ENCODE assay signal across 26 cellular contexts in the genomic region with DNA sequence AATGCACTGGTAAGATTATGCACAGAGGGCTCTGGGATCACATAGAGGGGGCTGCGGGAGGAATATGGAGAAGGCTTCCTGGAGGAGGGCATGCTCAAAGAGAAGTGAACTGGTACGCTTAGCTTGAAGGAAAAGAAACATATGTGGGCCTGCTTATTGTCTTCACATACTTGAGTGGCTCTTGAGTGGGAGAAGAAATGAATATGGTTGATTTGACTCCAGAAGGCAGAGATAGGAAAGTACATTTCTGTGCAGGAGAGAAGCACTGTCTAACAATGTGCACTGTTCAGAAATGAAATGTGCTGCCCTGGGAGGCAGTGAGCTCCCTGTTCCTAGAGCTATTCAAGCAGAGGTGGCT.
DNase-seq lines count a peak whose midpoint lies in the region; ATAC-seq and TF ChIP-seq lines count a peak whose summit lies in the region.
"Had no signal": no experiment of that assay in that cellular context is flagged by ENCODE, and none has a peak within 500 bp of the region (broad histone marks: within the 10 kb centered on the region; RNA-seq: fewer than 3 reads in every experiment).

No MANE protein-coding gene starts in this region.

- H3K27ac Mint-ChIP-seq in type B pancreatic cell, result no peak overlapping the region
- H3K27ac Mint-ChIP-seq: activated CD8-positive, alpha-beta memory T cell treated with anti-CD3 and anti-CD28 coated beads, Interleukin-2, amount 10 ng/mL, durations not matched to agents 7 days and 5 days; stimulated activated naive CD8-positive, alpha-beta T cell treated with anti-CD3 and anti-CD28 coated beads, Interleukin-15, amount 100 ng/mL, for 72 hours had no signal

- no peak for TF ChIP-seq CTCF in DOHH2 (IDR thresholded peaks at IDR 0.05; ENCODE audit: low read depth, low read length, poor library complexity, severe bottlenecking)
- no peak for TF ChIP-seq CTCF in esophagus squamous epithelium (IDR thresholded peaks at IDR 0.05)
- no peak for TF ChIP-seq CTCF in sigmoid colon (IDR thresholded peaks at IDR 0.05)
- TF ChIP-seq CTCF in Peyer's patch (IDR thresholded peaks at IDR 0.05), result no peak
- no peak for TF ChIP-seq CTCF in type B pancreatic cell (conservative IDR thresholded peaks at IDR 0.05)

- ATAC-seq in GM18868 (IDR thresholded peaks at IDR 0.05; ENCODE audit: unreplicated experiment) (peak; percentile 1), HG03108 (IDR thresholded peaks at IDR 0.05; ENCODE audit: unreplicated experiment) (no peak)
- ATAC-seq: activated CD8-positive, alpha-beta memory T cell treated with anti-CD3 and anti-CD28 coated beads, Interleukin-2, amount 10 ng/mL, durations not matched to agents 7 days and 5 days; stimulated activated naive CD8-positive, alpha-beta T cell treated with anti-CD3 and anti-CD28 coated beads, Interleukin-15, amount 100 ng/mL, for 72 hours had no signal

- no peak for DNase-seq in esophagus squamous epithelium (lab: John Stamatoyannopoulos, UW)
- no peak for DNase-seq in sigmoid colon
- DNase-seq in Peyer's patch, result no peak
- no peak for DNase-seq in DMS53 (lab: John Stamatoyannopoulos, UW)
- no peak for DNase-seq in type B pancreatic cell (ENCODE audit: extremely low spot score, unreplicated experiment)
- DNase-seq: activated B cell treated with CpG ODN at 0.5 μM for 24 hours; activated CD8-positive, alpha-beta memory T cell treated with anti-CD3 and anti-CD28 coated beads, Interleukin-2, amount 10 ng/mL, durations not matched to agents 7 days and 5 days; activated naive CD4-positive, alpha-beta T cell treated with Interleukin-2 at 50 U/mL for 16 hours; brain microvascular endothelial cell; DMS79 treated with DMSO at 0.1 percent for 48 hours; effector CD8-positive, alpha-beta T cell; GM23248; mammary epithelial cell; NCI-H146; NCI-H2171; NCI-H526 treated with DMSO at 0.1 percent for 48 hours; psoas muscle; stimulated activated naive CD8-positive, alpha-beta T cell treated with anti-CD3 and anti-CD28 coated beads, Interleukin-15, amount 100 ng/mL, for 72 hours; T-helper 1 cell; upper lobe of left lung had no signal

- WGBS in esophagus squamous epithelium, 2 donors, result 78 to 84% methylated on average over 2 of the region's 2 CpGs
- WGBS in sigmoid colon, 2 donors, result 85 to 93% methylated on average over 2 of the region's 2 CpGs

- H3K79me2 ChIP-seq in DOHH2 (ENCODE audit: control insufficient read depth, low read length), result no peaks in the 10 kb centered on the region

- H3K4me3 Mint-ChIP-seq in type B pancreatic cell, result no peak overlapping the region
- H3K4me3 Mint-ChIP-seq: activated B cell treated with CpG ODN at 0.5 μM for 24 hours; activated CD8-positive, alpha-beta memory T cell treated with anti-CD3 and anti-CD28 coated beads, Interleukin-2, amount 10 ng/mL, durations not matched to agents 7 days and 5 days; stimulated activated naive CD8-positive, alpha-beta T cell treated with anti-CD3 and anti-CD28 coated beads, Interleukin-15, amount 100 ng/mL, for 72 hours had no signal

- no peaks in the 10 kb centered on the region for H3K9me3 Mint-ChIP-seq in type B pancreatic cell
- H3K9me3 Mint-ChIP-seq: activated B cell treated with CpG ODN at 0.5 μM for 24 hours; stimulated activated naive CD8-positive, alpha-beta T cell treated with anti-CD3 and anti-CD28 coated beads, Interleukin-15, amount 100 ng/mL, for 72 hours had no signal

- no peaks in the 10 kb centered on the region for H3K27me3 ChIP-seq in DOHH2 (ENCODE audit: control insufficient read depth, low read length)
- H3K27me3 ChIP-seq in esophagus squamous epithelium, result no peaks in the 10 kb centered on the region
- H3K27me3 ChIP-seq in sigmoid colon, result no peaks in the 10 kb centered on the region
- H3K27me3 ChIP-seq in Peyer's patch, result no peaks in the 10 kb centered on the region
- H3K27me3 ChIP-seq: brain microvascular endothelial cell, upper lobe of left lung had no signal

- peaks cover 55% of the 10 kb centered on the region for H3K4me1 ChIP-seq in DOHH2 (ENCODE audit: control insufficient read depth, low read length)
- peaks cover 0 to 54% (median 29%) of the 10 kb centered on the region in 3 donors for H3K4me1 ChIP-seq in esophagus squamous epithelium
- H3K4me1 ChIP-seq in sigmoid colon, result peaks cover 0 to 72% (median 67%) of the 10 kb centered on the region in 4 donors
- peaks cover 0 to 24% (median 8%) of the 10 kb centered on the region in 4 donors for H3K4me1 ChIP-seq in Peyer's patch
- H3K4me1 ChIP-seq: psoas muscle had no signal

- H3F3A ChIP-seq in DOHH2 (ENCODE audit: control insufficient read depth, insufficient read depth), result no peaks in the 10 kb centered on the region

- peaks cover 20% of the 10 kb centered on the region for H3K36me3 Mint-ChIP-seq in type B pancreatic cell
- H3K36me3 Mint-ChIP-seq: activated CD8-positive, alpha-beta memory T cell treated with anti-CD3 and anti-CD28 coated beads, Interleukin-2, amount 10 ng/mL, durations not matched to agents 7 days and 5 days had no signal

- H3K9me2 ChIP-seq in DOHH2 (replicated peaks; ENCODE audit: control insufficient read depth, low read length), result no peaks in the 10 kb centered on the region

- 0 out of 2 replicates have a peak overlapping the region, but pooled peaks have one; percentile 6 for H3K4me3 ChIP-seq in DOHH2 (ENCODE audit: low read length)
- H3K4me3 ChIP-seq in esophagus squamous epithelium, result no peak overlapping the region
- H3K4me3 ChIP-seq in sigmoid colon, result no peak overlapping the region
- no peak overlapping the region for H3K4me3 ChIP-seq in Peyer's patch
- H3K4me3 ChIP-seq: GM23248, psoas muscle, upper lobe of left lung had no signal

- H3K9me3 ChIP-seq in DOHH2 (ENCODE audit: control insufficient read depth, insufficient read depth, low read length), result no peaks in the 10 kb centered on the region
- no peaks in the 10 kb centered on the region for H3K9me3 ChIP-seq in esophagus squamous epithelium
- no peaks in the 10 kb centered on the region for H3K9me3 ChIP-seq in sigmoid colon
- H3K9me3 ChIP-seq in Peyer's patch, result no peaks in the 10 kb centered on the region
- H3K9me3 ChIP-seq: psoas muscle, upper lobe of left lung had no signal

- H3K27me3 Mint-ChIP-seq in type B pancreatic cell, result no peaks in the 10 kb centered on the region

- TF ChIP-seq EP300 in sigmoid colon (IDR thresholded peaks at IDR 0.05), result no peak

- no peaks in the 10 kb centered on the region for H4K20me1 ChIP-seq in DOHH2 (ENCODE audit: control insufficient read depth, insufficient read depth, low read depth, low read length)

- no peaks in the 10 kb centered on the region for H3K36me3 ChIP-seq in DOHH2 (ENCODE audit: control insufficient read depth, low read length)
- H3K36me3 ChIP-seq in esophagus squamous epithelium, result peaks cover 4 to 37% (median 5%) of the 10 kb centered on the region in 3 donors
- H3K36me3 ChIP-seq in sigmoid colon, result peaks cover 9 to 71% (median 16%) of the 10 kb centered on the region in 4 donors
- H3K36me3 ChIP-seq in Peyer's patch, result peaks cover 0 to 42% (median 0%) of the 10 kb centered on the region in 3 donors

- peak overlapping the region; percentile 42 for H3K4me2 ChIP-seq in DOHH2 (ENCODE audit: low read length)

- H3K27ac ChIP-seq in DOHH2 (ENCODE audit: low read depth, low read length) (no peak overlapping the region), esophagus squamous epithelium (peak overlapping the region in 3 of 4 donors; percentile 26 to 71 (median 67)), sigmoid colon (peak overlapping the region; percentile 74 to 83 (median 79)), Peyer's patch (no peak overlapping the region)
- H3K27ac ChIP-seq: brain microvascular endothelial cell, C4-2B, epithelial cell of prostate, GM23248, HL-60, psoas muscle, upper lobe of left lung had no signal

- intact Hi-C loops in esophagus squamous epithelium (cut with DNase I) (no loop called here), sigmoid colon (cut with DNase I) (loop anchor here (5.0 kb wide), 2 partner anchors 60 to 435 kb away; no protein-coding TSS in a partner anchor)

- TF ChIP-seq POLR2A in esophagus squamous epithelium (IDR thresholded peaks at IDR 0.05) (no peak), sigmoid colon (IDR thresholded peaks at IDR 0.05) (no peak), Peyer's patch (IDR thresholded peaks at IDR 0.05) (no peak)

- H3K4me1 Mint-ChIP-seq in type B pancreatic cell (ENCODE audit: unreplicated experiment), result peaks cover 15% of the 10 kb centered on the region
- H3K4me1 Mint-ChIP-seq: activated CD8-positive, alpha-beta memory T cell treated with anti-CD3 and anti-CD28 coated beads, Interleukin-2, amount 10 ng/mL, durations not matched to agents 7 days and 5 days; stimulated activated naive CD8-positive, alpha-beta T cell treated with anti-CD3 and anti-CD28 coated beads, Interleukin-15, amount 100 ng/mL, for 72 hours had no signal

Comparison
In these comparisons a context has a peak if more than half of its experiments do, and no peak if none do; other contexts are left out.
1. H3K27ac ChIP-seq: peak in esophagus squamous epithelium (3 of 4) and sigmoid colon (4 of 4); none in DOHH2 (single experiment) and Peyer's patch (0 of 4).